In the genomic region with DNA sequence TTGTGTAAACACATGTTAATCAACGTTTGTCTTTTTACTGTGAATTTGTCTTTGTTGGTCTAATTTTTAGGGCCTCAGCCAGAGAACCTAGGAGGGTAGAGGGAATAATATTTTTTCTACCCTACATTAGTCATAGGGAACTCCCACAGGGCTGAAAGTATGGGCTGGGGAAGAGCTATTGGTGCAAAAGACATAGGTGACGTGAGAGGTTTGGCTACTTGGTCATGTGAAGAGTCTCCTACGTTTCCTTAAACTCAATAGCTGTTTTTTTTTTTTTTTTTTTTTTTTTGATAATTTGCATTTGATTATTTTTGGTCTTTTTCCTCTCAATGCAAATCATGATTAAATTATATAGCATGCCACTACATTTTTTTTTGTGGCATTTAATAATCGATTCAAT, we compare ENCODE assay signal across 11 cellular contexts. TPM values are rescaled to one million over a fixed set of nuclear protein-coding genes. Genes with fewer than 3 reads are reported as not detected.
DNase-seq lines count a peak whose midpoint lies in the region; ATAC-seq and TF ChIP-seq lines count a peak whose summit lies in the region.
"Had no signal": no experiment of that assay in that cellular context is flagged by ENCODE, and none has a peak within 500 bp of the region (broad histone marks: within the 10 kb centered on the region; RNA-seq: fewer than 3 reads in every experiment).

No MANE protein-coding gene starts in this region.

- intact Hi-C loops in PC-3 (cut with micrococcal nuclease) (no loop called here), mucosa of descending colon (cut with DNase I, micrococcal nuclease) (no loop called here)

- H3K4me1 Mint-ChIP-seq in stimulated activated effector memory CD8-positive, alpha-beta T cell treated with anti-CD3 and anti-CD28 coated beads, Interleukin-12 subunit alpha, Interleukin-12 subunit beta, amount 100 ng/mL, for 72 hours = peaks cover 13% of the 10 kb centered on the region

- H3K4me1 ChIP-seq in PC-3 (ENCODE audit: insufficient read depth, low read length) (peaks cover 27% of the 10 kb centered on the region), mucosa of descending colon (ENCODE audit: low read depth) (no peaks in the 10 kb centered on the region)
- H3K4me1 ChIP-seq: vagina had no signal

- no peak for DNase-seq in stimulated activated effector memory CD8-positive, alpha-beta T cell treated with anti-CD3 and anti-CD28 coated beads, Interleukin-12 subunit alpha, Interleukin-12 subunit beta, amount 100 ng/mL, for 72 hours (ENCODE audit: low spot score in 2 of 2)
- no peak for DNase-seq in PC-3
- DNase-seq in mucosa of descending colon = no peak
- no peak for DNase-seq in NOMO-1 treated with dmso at 0.1 percent for 144 hours (lab: John Stamatoyannopoulos, UW; ENCODE audit: unreplicated experiment)
- DNase-seq: activated CD4-positive, CD25-positive, alpha-beta regulatory T cell treated with anti-CD3 and anti-CD28 coated beads, Interleukin-2, amount 50 U/mL, for 72 hours; foreskin melanocyte; NCI-H526 had no signal

- CTCF ChIA-PET in PC-3 (lab: Charles Lee) = no interaction called here

- no peak overlapping the region for H2AFZ ChIP-seq in PC-3 (ENCODE audit: low read length)

- no peaks in the 10 kb centered on the region for H3K79me2 ChIP-seq in PC-3 (ENCODE audit: low read length)

- H3K9ac ChIP-seq in PC-3 (ENCODE audit: low read length) = no peak overlapping the region

- no peak for TF ChIP-seq CTCF in PC-3 (conservative IDR thresholded peaks at IDR 0.05; ENCODE audit: low read depth, low read length)
- TF ChIP-seq CTCF in mucosa of descending colon (IDR thresholded peaks at IDR 0.05) = no peak

- H3K36me3 ChIP-seq in PC-3 (ENCODE audit: low read depth, low read length) (no peaks in the 10 kb centered on the region), mucosa of descending colon (ENCODE audit: low read depth) (no peaks in the 10 kb centered on the region)
- H3K36me3 ChIP-seq: vagina had no signal

- no peak overlapping the region for H3K4me2 ChIP-seq in PC-3 (ENCODE audit: low read length)

- H3K9me3 Mint-ChIP-seq in stimulated activated effector memory CD8-positive, alpha-beta T cell treated with anti-CD3 and anti-CD28 coated beads, Interleukin-12 subunit alpha, Interleukin-12 subunit beta, amount 100 ng/mL, for 72 hours = no peaks in the 10 kb centered on the region

- no peaks in the 10 kb centered on the region for H3K27me3 ChIP-seq in PC-3 (ENCODE audit: low read length)
- H3K27me3 ChIP-seq: vagina had no signal

- ATAC-seq in GM19043 (IDR thresholded peaks at IDR 0.05; ENCODE audit: low read depth, unreplicated experiment) (peak; percentile 44), HG02623 (IDR thresholded peaks at IDR 0.05; ENCODE audit: unreplicated experiment) (peak; percentile 51), HG03571 (IDR thresholded peaks at IDR 0.05; ENCODE audit: unreplicated experiment) (peak; percentile 34), PC-3 (no peak), mucosa of descending colon (no peak)
- peak; percentile 58 for ATAC-seq in stimulated activated effector memory CD8-positive, alpha-beta T cell treated with anti-CD3 and anti-CD28 coated beads, Interleukin-12 subunit alpha, Interleukin-12 subunit beta, amount 100 ng/mL, for 72 hours

- H3K9me3 ChIP-seq in PC-3 (ENCODE audit: low read length) = no peaks in the 10 kb centered on the region
- H3K9me3 ChIP-seq in mucosa of descending colon = no peaks in the 10 kb centered on the region
- H3K9me3 ChIP-seq: vagina had no signal

- POLR2A ChIA-PET in PC-3 (lab: Charles Lee; ENCODE audit: unreplicated experiment) = no interaction called here

- peak overlapping the region; percentile 8 for H3K27ac Mint-ChIP-seq in stimulated activated effector memory CD8-positive, alpha-beta T cell treated with anti-CD3 and anti-CD28 coated beads, Interleukin-12 subunit alpha, Interleukin-12 subunit beta, amount 100 ng/mL, for 72 hours

- H3K4me3 Mint-ChIP-seq in stimulated activated effector memory CD8-positive, alpha-beta T cell treated with anti-CD3 and anti-CD28 coated beads, Interleukin-12 subunit alpha, Interleukin-12 subunit beta, amount 100 ng/mL, for 72 hours = no peak overlapping the region

- H3K4me3 ChIP-seq in PC-3 (ENCODE audit: low read length) (no peak overlapping the region), mucosa of descending colon (no peak overlapping the region)
- H3K4me3 ChIP-seq: vagina had no signal

- H3K36me3 Mint-ChIP-seq in stimulated activated effector memory CD8-positive, alpha-beta T cell treated with anti-CD3 and anti-CD28 coated beads, Interleukin-12 subunit alpha, Interleukin-12 subunit beta, amount 100 ng/mL, for 72 hours = peaks cover 5% of the 10 kb centered on the region

- no peaks in the 10 kb centered on the region for H4K20me1 ChIP-seq in PC-3 (ENCODE audit: low read length)

- H3K9me2 ChIP-seq in PC-3 (replicated peaks; ENCODE audit: low read length) = no peaks in the 10 kb centered on the region

- no peak overlapping the region for H3K27ac ChIP-seq in PC-3 (ENCODE audit: low read length)
- H3K27ac ChIP-seq: vagina had no signal

- H3F3A ChIP-seq in PC-3 (ENCODE audit: low read length, unreplicated experiment) = no peaks in the 10 kb centered on the region

- BruUV-seq in PC-3 (replicated peaks; lab: Mats Ljungman, UMichigan) = no TSS peak

RNA-seq across cellular contexts. Expression of a gene that starts 15.9 kb away (rescaled TPM):
- 0.18 TPM in 1 of 2 replicates, not detected in the other for total RNA-seq in PC-3 (2014; rRNA removed)
- total RNA-seq in mucosa of descending colon = not detected

Comparison
In these comparisons a context has a peak if more than half of its experiments do, and no peak if none do; other contexts are left out.
1. ATAC-seq: peak in GM19043 (single experiment), HG02623 (single experiment), HG03571 (single experiment) and stimulated activated effector memory CD8-positive, alpha-beta T cell treated with anti-CD3 and anti-CD28 coated beads, Interleukin-12 subunit alpha, Interleukin-12 subunit beta, amount 100 ng/mL, for 72 hours (single experiment); none in PC-3 (single experiment) and mucosa of descending colon (single experiment).